ENCODE assay signal across 1 cellular context in the genomic region with DNA sequence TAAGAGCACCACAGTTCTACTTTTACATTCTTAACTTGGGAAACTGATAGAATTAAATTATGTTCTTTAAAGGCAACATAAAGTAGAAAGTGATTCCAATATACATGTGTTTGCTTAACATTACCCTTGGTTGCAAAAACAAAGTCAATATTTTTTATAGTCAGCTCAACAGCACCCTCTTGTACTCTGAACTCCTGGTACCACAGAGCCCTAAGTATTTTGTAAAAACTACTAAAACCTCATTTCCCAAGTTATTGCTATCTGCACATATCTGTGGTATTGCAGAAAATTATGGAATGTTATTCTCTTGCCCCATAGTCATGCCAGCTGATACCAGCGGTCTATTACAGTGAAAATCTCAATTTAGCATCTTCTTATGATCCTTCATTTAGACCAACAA.
TF ChIP-seq lines count a peak whose summit lies in the region.

No MANE protein-coding gene starts in this region.

TF ChIP-seq in GM12878, 131 proteins besides CTCF, POLR2A, EP300 and RAD21:
- TF ChIP-seq TCF7 (IDR thresholded peaks at IDR 0.05; ENCODE audit: borderline replicate concordance): no peak
- TF ChIP-seq, protein P1, sequence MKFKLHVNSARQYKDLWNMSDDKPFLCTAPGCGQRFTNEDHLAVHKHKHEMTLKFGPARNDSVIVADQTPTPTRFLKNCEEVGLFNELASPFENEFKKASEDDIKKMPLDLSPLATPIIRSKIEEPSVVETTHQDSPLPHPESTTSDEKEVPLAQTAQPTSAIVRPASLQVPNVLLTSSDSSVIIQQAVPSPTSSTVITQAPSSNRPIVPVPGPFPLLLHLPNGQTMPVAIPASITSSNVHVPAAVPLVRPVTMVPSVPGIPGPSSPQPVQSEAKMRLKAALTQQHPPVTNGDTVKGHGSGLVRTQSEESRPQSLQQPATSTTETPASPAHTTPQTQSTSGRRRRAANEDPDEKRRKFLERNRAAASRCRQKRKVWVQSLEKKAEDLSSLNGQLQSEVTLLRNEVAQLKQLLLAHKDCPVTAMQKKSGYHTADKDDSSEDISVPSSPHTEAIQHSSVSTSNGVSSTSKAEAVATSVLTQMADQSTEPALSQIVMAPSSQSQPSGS (IDR thresholded peaks at IDR 0.05; ENCODE audit: low read length): no peak
- TF ChIP-seq, protein P2, sequence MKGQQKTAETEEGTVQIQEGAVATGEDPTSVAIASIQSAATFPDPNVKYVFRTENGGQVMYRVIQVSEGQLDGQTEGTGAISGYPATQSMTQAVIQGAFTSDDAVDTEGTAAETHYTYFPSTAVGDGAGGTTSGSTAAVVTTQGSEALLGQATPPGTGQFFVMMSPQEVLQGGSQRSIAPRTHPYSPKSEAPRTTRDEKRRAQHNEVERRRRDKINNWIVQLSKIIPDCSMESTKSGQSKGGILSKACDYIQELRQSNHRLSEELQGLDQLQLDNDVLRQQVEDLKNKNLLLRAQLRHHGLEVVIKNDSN (IDR thresholded peaks at IDR 0.05; ENCODE audit: borderline replicate concordance, extremely low read length, insufficient read depth, low read depth, low read length): no peak
- no peak for TF ChIP-seq SREBF1 (IDR thresholded peaks at IDR 0.05; ENCODE audit: low read length)
- TF ChIP-seq STAT1 (conservative IDR thresholded peaks at IDR 0.05): no peak
- no peak for TF ChIP-seq CBFB (IDR thresholded peaks at IDR 0.05; ENCODE audit: low read depth)
- TF ChIP-seq SPI1 (IDR thresholded peaks at IDR 0.05; ENCODE audit: borderline replicate concordance, insufficient read depth, low read depth, low read length): no peak
- TF ChIP-seq IKZF2 (IDR thresholded peaks at IDR 0.05): no peak
- no peak for TF ChIP-seq HDGF (IDR thresholded peaks at IDR 0.05)
- TF ChIP-seq, protein P3, sequence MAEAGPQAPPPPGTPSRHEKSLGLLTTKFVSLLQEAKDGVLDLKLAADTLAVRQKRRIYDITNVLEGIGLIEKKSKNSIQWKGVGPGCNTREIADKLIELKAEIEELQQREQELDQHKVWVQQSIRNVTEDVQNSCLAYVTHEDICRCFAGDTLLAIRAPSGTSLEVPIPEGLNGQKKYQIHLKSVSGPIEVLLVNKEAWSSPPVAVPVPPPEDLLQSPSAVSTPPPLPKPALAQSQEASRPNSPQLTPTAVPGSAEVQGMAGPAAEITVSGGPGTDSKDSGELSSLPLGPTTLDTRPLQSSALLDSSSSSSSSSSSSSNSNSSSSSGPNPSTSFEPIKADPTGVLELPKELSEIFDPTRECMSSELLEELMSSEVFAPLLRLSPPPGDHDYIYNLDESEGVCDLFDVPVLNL (IDR thresholded peaks at IDR 0.05; ENCODE audit: low read depth, low read length): no peak
- no peak for TF ChIP-seq RFX5 (IDR thresholded peaks at IDR 0.05; ENCODE audit: low read depth, low read length)
- TF ChIP-seq, protein P4, sequence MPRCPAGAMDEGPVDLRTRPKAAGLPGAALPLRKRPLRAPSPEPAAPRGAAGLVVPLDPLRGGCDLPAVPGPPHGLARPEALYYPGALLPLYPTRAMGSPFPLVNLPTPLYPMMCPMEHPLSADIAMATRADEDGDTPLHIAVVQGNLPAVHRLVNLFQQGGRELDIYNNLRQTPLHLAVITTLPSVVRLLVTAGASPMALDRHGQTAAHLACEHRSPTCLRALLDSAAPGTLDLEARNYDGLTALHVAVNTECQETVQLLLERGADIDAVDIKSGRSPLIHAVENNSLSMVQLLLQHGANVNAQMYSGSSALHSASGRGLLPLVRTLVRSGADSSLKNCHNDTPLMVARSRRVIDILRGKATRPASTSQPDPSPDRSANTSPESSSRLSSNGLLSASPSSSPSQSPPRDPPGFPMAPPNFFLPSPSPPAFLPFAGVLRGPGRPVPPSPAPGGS (IDR thresholded peaks at IDR 0.05; ENCODE audit: borderline replicate concordance, insufficient read depth, low read depth, low read length, poor library complexity, severe bottlenecking): no peak
- TF ChIP-seq ZNF24 (IDR thresholded peaks at IDR 0.05): no peak
- TF ChIP-seq CHD2 (IDR thresholded peaks at IDR 0.05; ENCODE audit: borderline replicate concordance, low read depth, low read length): no peak
- no peak for TF ChIP-seq CREM (IDR thresholded peaks at IDR 0.05; ENCODE audit: low read depth)
- TF ChIP-seq, protein P5, sequence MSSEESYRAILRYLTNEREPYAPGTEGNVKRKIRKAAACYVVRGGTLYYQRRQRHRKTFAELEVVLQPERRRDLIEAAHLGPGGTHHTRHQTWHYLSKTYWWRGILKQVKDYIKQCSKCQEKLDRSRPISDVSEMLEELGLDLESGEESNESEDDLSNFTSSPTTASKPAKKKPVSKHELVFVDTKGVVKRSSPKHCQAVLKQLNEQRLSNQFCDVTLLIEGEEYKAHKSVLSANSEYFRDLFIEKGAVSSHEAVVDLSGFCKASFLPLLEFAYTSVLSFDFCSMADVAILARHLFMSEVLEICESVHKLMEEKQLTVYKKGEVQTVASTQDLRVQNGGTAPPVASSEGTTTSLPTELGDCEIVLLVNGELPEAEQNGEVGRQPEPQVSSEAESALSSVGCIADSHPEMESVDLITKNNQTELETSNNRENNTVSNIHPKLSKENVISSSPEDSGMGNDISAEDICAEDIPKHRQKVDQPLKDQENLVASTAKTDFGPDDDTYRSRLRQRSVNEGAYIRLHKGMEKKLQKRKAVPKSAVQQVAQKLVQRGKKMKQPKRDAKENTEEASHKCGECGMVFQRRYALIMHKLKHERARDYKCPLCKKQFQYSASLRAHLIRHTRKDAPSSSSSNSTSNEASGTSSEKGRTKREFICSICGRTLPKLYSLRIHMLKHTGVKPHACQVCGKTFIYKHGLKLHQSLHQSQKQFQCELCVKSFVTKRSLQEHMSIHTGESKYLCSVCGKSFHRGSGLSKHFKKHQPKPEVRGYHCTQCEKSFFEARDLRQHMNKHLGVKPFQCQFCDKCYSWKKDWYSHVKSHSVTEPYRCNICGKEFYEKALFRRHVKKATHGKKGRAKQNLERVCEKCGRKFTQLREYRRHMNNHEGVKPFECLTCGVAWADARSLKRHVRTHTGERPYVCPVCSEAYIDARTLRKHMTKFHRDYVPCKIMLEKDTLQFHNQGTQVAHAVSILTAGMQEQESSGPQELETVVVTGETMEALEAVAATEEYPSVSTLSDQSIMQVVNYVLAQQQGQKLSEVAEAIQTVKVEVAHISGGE (CRISPR knock-in tag; IDR thresholded peaks at IDR 0.05): no peak
- no peak for TF ChIP-seq POLR2AphosphoS5 (IDR thresholded peaks at IDR 0.05; ENCODE audit: low read length)
- no peak for TF ChIP-seq FOXM1 (IDR thresholded peaks at IDR 0.05; ENCODE audit: low read depth, low read length)
- TF ChIP-seq ZNF274 (IDR thresholded peaks at IDR 0.05; ENCODE audit: insufficient read depth, insufficient read length): no peak
- TF ChIP-seq NR2C1 (IDR thresholded peaks at IDR 0.05): no peak
